In the genomic region with DNA sequence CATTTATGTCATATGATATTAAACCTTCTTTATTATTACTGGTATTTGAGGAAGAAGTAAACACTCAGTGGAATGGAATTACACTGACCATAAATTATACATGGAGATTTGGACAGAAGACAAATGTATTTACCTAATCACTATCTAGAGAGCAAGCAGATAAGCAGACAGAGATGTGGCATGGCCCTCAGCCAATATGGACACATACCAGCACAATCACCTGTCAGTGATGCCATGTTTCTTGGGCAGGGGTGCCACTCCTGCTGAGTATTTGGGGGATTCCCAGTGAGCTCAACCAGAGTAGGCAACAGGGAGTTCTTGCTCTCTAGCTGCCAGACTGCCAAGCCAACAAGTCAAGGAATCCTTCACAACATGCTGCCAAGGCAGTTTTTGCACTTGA, we compare ENCODE assay signal across 25 cellular contexts.
DNase-seq lines count a peak whose midpoint lies in the region; ATAC-seq and TF ChIP-seq lines count a peak whose summit lies in the region.
"Had no signal": no experiment of that assay in that cellular context is flagged by ENCODE, and none has a peak within 500 bp of the region (broad histone marks: within the 10 kb centered on the region; RNA-seq: fewer than 3 reads in every experiment).

No MANE protein-coding gene starts in this region.

- H2BK5ac ChIP-seq in IMR-90 (ENCODE audit: low read depth, low read length, poor library complexity, severe bottlenecking) = no peak overlapping the region

- no peak overlapping the region for H3K4ac ChIP-seq in IMR-90 (ENCODE audit: low read depth, low read length)

- H2BK15ac ChIP-seq in IMR-90 (ENCODE audit: low read depth, low read length) = no peak overlapping the region

- H3K4me2 ChIP-seq in IMR-90 (ENCODE audit: low read depth, low read length) = no peak overlapping the region
- H3K4me2 ChIP-seq: BLaER1 treated with 17β-estradiol and CSF1 and Interleukin-3, amounts not matched to agents 10 nM and 100 nM had no signal

- TF ChIP-seq RAD21 in IMR-90 (IDR thresholded peaks at IDR 0.05; ENCODE audit: low read length) = no peak

- H4K8ac ChIP-seq in IMR-90 (ENCODE audit: low read depth in 2 of 2, low read length in 2 of 2) = no peak overlapping the region

- no peaks in the 10 kb centered on the region for H3K9me3 Mint-ChIP-seq in glutamatergic neuron (ENCODE audit: unreplicated experiment)
- H3K9me3 Mint-ChIP-seq: activated naive CD8-positive, alpha-beta T cell treated with anti-CD3 and anti-CD28 coated beads for 36 hours; T-helper 2 cell treated with Interferon-gamma antibody and Interleukin-4, amounts not matched to agents 5 μg/mL and 100 μg/mL, for 36 hours had no signal

- no peak overlapping the region for H2AFZ ChIP-seq in IMR-90 (replicated peaks; ENCODE audit: low read length, poor library complexity)
- H2AFZ ChIP-seq: GM23248 had no signal

- no peaks in the 10 kb centered on the region for H3K27me3 ChIP-seq in IMR-90 (ENCODE audit: control insufficient read depth, insufficient read depth, low read length)
- H3K27me3 ChIP-seq in adrenal gland = no peaks in the 10 kb centered on the region
- H3K27me3 ChIP-seq in transverse colon = no peaks in the 10 kb centered on the region
- H3K27me3 ChIP-seq: BLaER1 treated with 17β-estradiol and CSF1 and Interleukin-3, amounts not matched to agents 10 nM and 100 nM; heart left ventricle; sigmoid colon had no signal

- no peak overlapping the region for H2BK120ac ChIP-seq in IMR-90 (ENCODE audit: low read depth, low read length)

- POLR2A ChIA-PET in IMR-90 (lab: Charles Lee; ENCODE audit: unreplicated experiment) = no interaction called here

- H3K36me3 ChIP-seq in IMR-90 (ENCODE audit: control insufficient read depth, insufficient read depth, low read length) (no peaks in the 10 kb centered on the region), adrenal gland (replicated peaks in 1 of 2) (no peaks in the 10 kb centered on the region), transverse colon (no peaks in the 10 kb centered on the region)
- H3K36me3 ChIP-seq: BLaER1 treated with 17β-estradiol and CSF1 and Interleukin-3, amounts not matched to agents 10 nM and 100 nM; heart left ventricle; prostate gland; sigmoid colon had no signal

- in situ Hi-C loops in IMR-90 (cut with MboI; ENCODE audit: low sequenced_read_pairs) (no loop called here), transverse colon (cut with MboI; ENCODE audit: low pct_ligation_motif_present in 1 of 4, low pct_unique_long_range_greater_than_20kb in 1 of 4, low sequenced_read_pairs in 3 of 4) (no loop called here), GM13976 (cut with MboI; ENCODE audit: low sequenced_read_pairs, unreplicated experiment) (no loop called here)

- H3K18ac ChIP-seq in IMR-90 (ENCODE audit: low read depth, low read length) = no peak overlapping the region

- no peak overlapping the region for H3K23ac ChIP-seq in IMR-90 (ENCODE audit: low read depth, low read length)

- no peak overlapping the region for H2BK20ac ChIP-seq in IMR-90 (ENCODE audit: low read depth, low read length)

- H3K36me3 Mint-ChIP-seq in glutamatergic neuron (ENCODE audit: unreplicated experiment) = no peaks in the 10 kb centered on the region
- H3K36me3 Mint-ChIP-seq: activated naive CD8-positive, alpha-beta T cell treated with anti-CD3 and anti-CD28 coated beads for 36 hours had no signal

- no peak overlapping the region for H2AK9ac ChIP-seq in IMR-90 (replicated peaks; ENCODE audit: low read depth, low read length, poor library complexity)

- no peak overlapping the region for H3K4me3 Mint-ChIP-seq in glutamatergic neuron (ENCODE audit: unreplicated experiment)
- H3K4me3 Mint-ChIP-seq: activated naive CD8-positive, alpha-beta T cell treated with anti-CD3 and anti-CD28 coated beads for 36 hours; T-helper 2 cell treated with Interferon-gamma antibody and Interleukin-4, amounts not matched to agents 5 μg/mL and 100 μg/mL, for 36 hours had no signal

- no peaks in the 10 kb centered on the region for H3K4me1 Mint-ChIP-seq in glutamatergic neuron (ENCODE audit: low read depth, unreplicated experiment)
- H3K4me1 Mint-ChIP-seq: activated naive CD8-positive, alpha-beta T cell treated with anti-CD3 and anti-CD28 coated beads for 36 hours had no signal

- no peak overlapping the region for H4K91ac ChIP-seq in IMR-90 (ENCODE audit: insufficient read depth, low read depth, low read length)

- no peak overlapping the region for H3K9ac ChIP-seq in IMR-90 (ENCODE audit: low read depth, low read length)
- H3K9ac ChIP-seq: BLaER1 treated with 17β-estradiol and CSF1 and Interleukin-3, amounts not matched to agents 10 nM and 100 nM; GM23248 had no signal

- H2AK5ac ChIP-seq in IMR-90 (ENCODE audit: low read depth, low read length) = no peak overlapping the region

- H3K9me3 ChIP-seq in IMR-90 (ENCODE audit: control insufficient read depth, insufficient read depth, low read length) (no peaks in the 10 kb centered on the region), adrenal gland (replicated peaks in 1 of 3) (no peaks in the 10 kb centered on the region), transverse colon (no peaks in the 10 kb centered on the region)
- H3K9me3 ChIP-seq: BLaER1 treated with 17β-estradiol and CSF1 and Interleukin-3, amounts not matched to agents 10 nM and 100 nM; Caco-2; heart left ventricle; prostate gland; sigmoid colon had no signal

- no peak for TF ChIP-seq EP300 in transverse colon (IDR thresholded peaks at IDR 0.05; ENCODE audit: low read depth)

- dilution Hi-C loops in IMR-90 (cut with HindIII; ENCODE audit: low sequenced_read_pairs, unreplicated experiment) = no loop called here

- DNase-seq in COR-L47 (lab: John Stamatoyannopoulos, UW) (peak; percentile 25), IMR-90 (peak; percentile 2), adrenal gland (peak; percentile 18 to 65 (median 35)), iris pigment epithelial cell (ENCODE audit: low read depth) (peak; percentile 19), transverse colon (no peak), NCI-H524 treated with DMSO at 0.1 percent for 48 hours (lab: John Stamatoyannopoulos, UW) (no peak), GM13976 (ENCODE audit: low spot score) (no peak), glutamatergic neuron (no peak)
- DNase-seq: activated CD4-positive, alpha-beta T cell treated with anti-CD3 and anti-CD28 coated beads for 48 hours; activated effector memory CD4-positive, alpha-beta T cell treated with anti-CD3 and anti-CD28 coated beads, Interleukin-2, amount 50 U/mL, for 16 hours; activated naive CD8-positive, alpha-beta T cell treated with anti-CD3 and anti-CD28 coated beads for 36 hours; activated T-cell treated with anti-CD3 and anti-CD28 coated beads, Interleukin-2, amount 50 U/mL, for 1 hour; Caco-2; GM23248; NCI-H1092; NCI-H1930; OCI-M1; sigmoid colon; stimulated activated CD4-positive, alpha-beta T cell treated with anti-CD3 and anti-CD28 coated beads, Interleukin-15, amount 100 ng/mL, for 24 hours; stimulated activated naive CD4-positive, alpha-beta T cell treated with Interleukin-2 at 50 U/mL for 16 hours had no signal

- H3K14ac ChIP-seq in IMR-90 (replicated peaks; ENCODE audit: low read depth, low read length) = no peak overlapping the region

- no peak for TF ChIP-seq CTCF in IMR-90 (conservative IDR thresholded peaks at IDR 0.05; ENCODE audit: low read depth, low read length)
- TF ChIP-seq CTCF in adrenal gland (IDR thresholded peaks at IDR 0.05) = no peak
- TF ChIP-seq CTCF in transverse colon (IDR thresholded peaks at IDR 0.05) = no peak
- TF ChIP-seq CTCF in GM13976 (IDR thresholded peaks at IDR 0.05; ENCODE audit: borderline replicate concordance, control extremely low read depth, extremely low read depth, insufficient read depth, missing control alignments) = no peak
- no peak for TF ChIP-seq CTCF in glutamatergic neuron (IDR thresholded peaks at IDR 0.05; ENCODE audit: partially characterized antibody, unreplicated experiment)

- TF ChIP-seq POLR2A in IMR-90 (IDR thresholded peaks at IDR 0.05; ENCODE audit: low read depth, low read length) = no peak
- no peak for TF ChIP-seq POLR2A in adrenal gland (IDR thresholded peaks at IDR 0.05)
- TF ChIP-seq POLR2A in transverse colon (IDR thresholded peaks at IDR 0.05) = no peak

- no peak overlapping the region for H4K5ac ChIP-seq in IMR-90 (ENCODE audit: low read depth, low read length)

- intact Hi-C loops in IMR-90 (cut with micrococcal nuclease) = no loop called here
- intact Hi-C loops in adrenal gland (cut with DNase I) = no loop called here
- intact Hi-C loops in transverse colon (cut with DNase I; ENCODE audit: low total_unique reads) = no loop called here

- H3K9me1 ChIP-seq in IMR-90 (ENCODE audit: insufficient read depth, low read length) = no peaks in the 10 kb centered on the region

- no peaks in the 10 kb centered on the region for H3K79me1 ChIP-seq in IMR-90 (ENCODE audit: low read depth in 1 of 2, low read length in 2 of 2)

- BruUV-seq in IMR-90 (replicated peaks; lab: Mats Ljungman, UMichigan) = no TSS peak

- H3K4me1 ChIP-seq in IMR-90 (ENCODE audit: control insufficient read depth, insufficient read depth, low read length) (no peaks in the 10 kb centered on the region), adrenal gland (replicated peaks in 1 of 2) (no peaks in the 10 kb centered on the region), transverse colon (no peaks in the 10 kb centered on the region)
- H3K4me1 ChIP-seq: Caco-2, heart left ventricle, prostate gland had no signal

- no peak overlapping the region for H3K56ac ChIP-seq in IMR-90 (ENCODE audit: extremely low read depth, insufficient read depth, low read length)

- H3K27ac ChIP-seq in IMR-90 (ENCODE audit: insufficient read depth, low read length) = no peak overlapping the region
- H3K27ac ChIP-seq in adrenal gland = no peak overlapping the region
- H3K27ac ChIP-seq in transverse colon = no peak overlapping the region
- H3K27ac ChIP-seq: BLaER1 treated with 17β-estradiol and CSF1 and Interleukin-3, amounts not matched to agents 10 nM and 100 nM; GM23248; heart left ventricle; prostate gland; sigmoid colon had no signal

- H3K27ac Mint-ChIP-seq in glutamatergic neuron (ENCODE audit: unreplicated experiment) = no peak overlapping the region
- H3K27ac Mint-ChIP-seq: activated naive CD8-positive, alpha-beta T cell treated with anti-CD3 and anti-CD28 coated beads for 36 hours; T-helper 2 cell treated with Interferon-gamma antibody and Interleukin-4, amounts not matched to agents 5 μg/mL and 100 μg/mL, for 36 hours had no signal

- no peaks in the 10 kb centered on the region for H3K27me3 Mint-ChIP-seq in glutamatergic neuron (ENCODE audit: unreplicated experiment)
- H3K27me3 Mint-ChIP-seq: activated naive CD8-positive, alpha-beta T cell treated with anti-CD3 and anti-CD28 coated beads for 36 hours had no signal

- ATAC-seq in IMR-90 (ENCODE audit: low read depth) = no peak
- ATAC-seq: heart left ventricle, Right ventricle myocardium inferior had no signal

- no peak overlapping the region for H3K4me3 ChIP-seq in IMR-90 (ENCODE audit: insufficient read depth, low read depth, low read length)
- H3K4me3 ChIP-seq in adrenal gland = no peak overlapping the region
- H3K4me3 ChIP-seq in transverse colon = no peak overlapping the region
- H3K4me3 ChIP-seq: BLaER1 treated with 17β-estradiol and CSF1 and Interleukin-3, amounts not matched to agents 10 nM and 100 nM; GM23248; heart left ventricle; prostate gland; sigmoid colon had no signal

- H4K20me1 ChIP-seq in IMR-90 (ENCODE audit: insufficient read depth, low read length) = no peaks in the 10 kb centered on the region
- H4K20me1 ChIP-seq: BLaER1 treated with 17β-estradiol and CSF1 and Interleukin-3, amounts not matched to agents 10 nM and 100 nM had no signal

- CTCF ChIA-PET in IMR-90 (lab: Yijun Ruan, JAX) = interaction anchor here (0.7 kb wide), 1 partner anchor 151 kb away, joined by 3 read pairs; no protein-coding TSS in a partner anchor

Comparison
In these comparisons a context has a peak if more than half of its experiments do, and no peak if none do; other contexts are left out.
1. DNase-seq: peak in COR-L47 (single experiment), IMR-90 (single experiment), adrenal gland (7 of 7) and iris pigment epithelial cell (single experiment); none in transverse colon (single experiment), NCI-H524 treated with DMSO at 0.1 percent for 48 hours (single experiment), GM13976 (single experiment) and glutamatergic neuron (single experiment).